19 cellular contexts compared by ENCODE assay signal in the genomic region with DNA sequence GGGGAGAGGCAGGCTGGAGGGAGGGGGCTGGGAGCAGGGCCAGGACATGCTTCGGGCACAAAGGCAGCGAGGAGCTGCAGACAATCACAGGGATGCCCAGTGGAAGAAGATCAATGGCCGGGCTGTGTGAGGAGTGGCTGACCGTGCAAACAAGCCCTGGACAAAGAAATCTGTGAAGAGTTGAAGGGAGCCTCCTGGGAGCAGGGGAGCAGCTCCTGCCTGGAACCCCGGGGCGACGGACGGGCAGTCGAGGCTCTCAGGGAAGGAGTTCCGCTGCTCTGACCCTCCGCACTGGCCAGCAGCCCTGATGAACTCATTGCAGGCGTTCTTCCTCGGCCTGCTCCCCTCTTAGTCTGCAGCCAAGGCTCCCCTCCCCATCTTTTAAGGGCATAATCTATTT.
DNase-seq lines count a peak whose midpoint lies in the region; ATAC-seq and TF ChIP-seq lines count a peak whose summit lies in the region.
"Had no signal": no experiment of that assay in that cellular context is flagged by ENCODE, and none has a peak within 500 bp of the region (broad histone marks: within the 10 kb centered on the region; RNA-seq: fewer than 3 reads in every experiment).

No MANE protein-coding gene starts in this region.

- CTCF ChIA-PET in activated naive CD4-positive, alpha-beta T cell treated with anti-CD3 and anti-CD28 coated beads for 36 hours (lab: Charles Lee) = no interaction called here

- intact Hi-C loops in activated naive CD4-positive, alpha-beta T cell treated with anti-CD3 and anti-CD28 coated beads for 36 hours (cut with micrococcal nuclease) = no loop called here
- intact Hi-C loops in upper lobe of right lung (cut with DNase I) = no loop called here

- H3K36me3 Mint-ChIP-seq in activated naive CD4-positive, alpha-beta T cell treated with anti-CD3 and anti-CD28 coated beads for 36 hours (ENCODE audit: low read depth) = no peaks in the 10 kb centered on the region
- H3K36me3 Mint-ChIP-seq: CD4-positive, alpha-beta memory T cell; IgD-negative memory B cell had no signal

- no peak overlapping the region for H3K27ac ChIP-seq in WERI-Rb-1
- H3K27ac ChIP-seq in upper lobe of right lung = no peak overlapping the region
- H3K27ac ChIP-seq: BLaER1 treated with 17β-estradiol and CSF1 and Interleukin-3, amounts not matched to agents 10 nM and 100 nM; SJCRH30 had no signal

- ATAC-seq in upper lobe of right lung = no peak
- ATAC-seq: Panc1 had no signal

- H3K4me3 Mint-ChIP-seq in activated naive CD4-positive, alpha-beta T cell treated with anti-CD3 and anti-CD28 coated beads for 36 hours = no peak overlapping the region
- H3K4me3 Mint-ChIP-seq: CD4-positive, alpha-beta memory T cell had no signal

- H3K9me3 ChIP-seq in WERI-Rb-1 (ENCODE audit: severe bottlenecking) (no peaks in the 10 kb centered on the region), upper lobe of right lung (no peaks in the 10 kb centered on the region)
- H3K9me3 ChIP-seq: MG63, SJCRH30 had no signal

- H3K27me3 Mint-ChIP-seq in activated naive CD4-positive, alpha-beta T cell treated with anti-CD3 and anti-CD28 coated beads for 36 hours (ENCODE audit: low read depth) = peaks cover 15% of the 10 kb centered on the region

- peak; percentile 6 for DNase-seq in activated naive CD4-positive, alpha-beta T cell treated with anti-CD3 and anti-CD28 coated beads, Interleukin-2, amount 50 U/mL, for 16 hours
- DNase-seq in activated naive CD4-positive, alpha-beta T cell treated with anti-CD3 and anti-CD28 coated beads for 36 hours = no peak
- peak; percentile 3 for DNase-seq in WERI-Rb-1
- peak; percentile 73 for DNase-seq in mesenteric fat pad (ENCODE audit: low spot score)
- peak; percentile 46 for DNase-seq in upper lobe of right lung
- no peak for DNase-seq in AG20443 (ENCODE audit: low spot score)
- no peak for DNase-seq in stimulated activated CD4-positive, alpha-beta T cell treated with anti-CD3 and anti-CD28 coated beads, Interleukin-2, amount 100 ng/mL, for 24 hours
- DNase-seq: CD4-positive, alpha-beta memory T cell; DMS 273 treated with DMSO at 0.1 percent for 48 hours; Karpas-422; MG63; NCI-H1436 treated with DMSO at 0.1 percent for 48 hours; NCI-H2029; NCI-H524 treated with DMSO at 0.1 percent for 48 hours; NCI-H82; SJCRH30 had no signal

- TF ChIP-seq CTCF in WERI-Rb-1 (IDR thresholded peaks at IDR 0.05; ENCODE audit: low read depth, low read length) (no peak), upper lobe of right lung (IDR thresholded peaks at IDR 0.05) (no peak)

- H3K9me3 Mint-ChIP-seq in activated naive CD4-positive, alpha-beta T cell treated with anti-CD3 and anti-CD28 coated beads for 36 hours = no peaks in the 10 kb centered on the region

- no peaks in the 10 kb centered on the region for H3K4me1 Mint-ChIP-seq in activated naive CD4-positive, alpha-beta T cell treated with anti-CD3 and anti-CD28 coated beads for 36 hours (ENCODE audit: low read depth)

- H3K27me3 ChIP-seq in WERI-Rb-1 (ENCODE audit: insufficient read depth, low read depth, severe bottlenecking) (no peaks in the 10 kb centered on the region), upper lobe of right lung (peaks cover 12% of the 10 kb centered on the region)
- H3K27me3 ChIP-seq: MG63, SJCRH30 had no signal

- H3K4me1 ChIP-seq in upper lobe of right lung = no peaks in the 10 kb centered on the region

- H3K4me3 ChIP-seq in WERI-Rb-1 (ENCODE audit: low read depth, low read length) (no peak overlapping the region), upper lobe of right lung (no peak overlapping the region)
- H3K4me3 ChIP-seq: BLaER1 treated with 17β-estradiol and CSF1 and Interleukin-3, amounts not matched to agents 10 nM and 100 nM; MG63; SJCRH30 had no signal

- H3K36me3 ChIP-seq in WERI-Rb-1 (no peaks in the 10 kb centered on the region), upper lobe of right lung (no peaks in the 10 kb centered on the region)
- H3K36me3 ChIP-seq: BLaER1 treated with 17β-estradiol and CSF1 and Interleukin-3, amounts not matched to agents 10 nM and 100 nM; MG63; SJCRH30 had no signal

- H3K27ac Mint-ChIP-seq in activated naive CD4-positive, alpha-beta T cell treated with anti-CD3 and anti-CD28 coated beads for 36 hours = no peak overlapping the region
- H3K27ac Mint-ChIP-seq: CD4-positive, alpha-beta memory T cell had no signal

Comparison
In these comparisons a context has a peak if more than half of its experiments do, and no peak if none do; other contexts are left out.
1. DNase-seq: peak in activated naive CD4-positive, alpha-beta T cell treated with anti-CD3 and anti-CD28 coated beads, Interleukin-2, amount 50 U/mL, for 16 hours (single experiment), WERI-Rb-1 (single experiment), mesenteric fat pad (single experiment) and upper lobe of right lung (single experiment); none in activated naive CD4-positive, alpha-beta T cell treated with anti-CD3 and anti-CD28 coated beads for 36 hours (single experiment), AG20443 (single experiment) and stimulated activated CD4-positive, alpha-beta T cell treated with anti-CD3 and anti-CD28 coated beads, Interleukin-2, amount 100 ng/mL, for 24 hours (0 of 2).